2 cellular contexts compared by ENCODE assay signal in the genomic region with DNA sequence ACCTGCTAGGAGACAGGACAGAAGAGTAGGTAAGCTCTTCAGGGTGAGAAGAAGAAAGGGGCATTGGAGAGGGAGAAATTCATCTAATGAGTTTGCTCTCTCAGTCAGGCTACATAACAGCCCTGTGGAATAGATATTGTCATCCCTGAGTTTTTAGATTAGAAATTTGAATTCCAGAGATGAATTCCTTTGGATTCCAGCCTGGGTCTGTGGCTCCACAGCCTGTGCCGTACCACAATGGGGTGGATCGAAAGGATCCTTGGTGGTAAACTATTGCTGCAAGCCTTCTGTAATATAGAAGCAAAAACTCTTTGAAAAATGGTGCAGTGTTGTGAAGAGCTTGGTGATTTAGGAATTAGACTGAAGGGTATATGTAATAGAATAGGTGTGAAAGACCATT.
TF ChIP-seq lines count a peak whose summit lies in the region.

No MANE protein-coding gene starts in this region.

TF ChIP-seq in liver, 16 proteins besides CTCF, POLR2A, EP300 and RAD21:
- no peak for TF ChIP-seq HNF4G (IDR thresholded peaks at IDR 0.05)
- peak; percentile 2 for TF ChIP-seq NR2F2 (IDR thresholded peaks at IDR 0.05)

TF ChIP-seq in HepG2, 621 proteins besides CTCF, POLR2A, EP300 and RAD21:
- TF ChIP-seq MED8 (CRISPR knock-in tag; IDR thresholded peaks at IDR 0.05; ENCODE audit: insufficient replicate concordance) (no peak), SP1 (IDR thresholded peaks at IDR 0.05) (no peak), SP1 (CRISPR knock-in tag; IDR thresholded peaks at IDR 0.05) (no peak), ZNF768 (CRISPR knock-in tag; IDR thresholded peaks at IDR 0.05) (no peak), SP5 (CRISPR knock-in tag; IDR thresholded peaks at IDR 0.05; ENCODE audit: borderline replicate concordance, low read depth) (no peak), NCOR1 (IDR thresholded peaks at IDR 0.05; ENCODE audit: borderline replicate concordance, low read length) (no peak), MAF1 (CRISPR knock-in tag; IDR thresholded peaks at IDR 0.05; ENCODE audit: borderline replicate concordance) (no peak), GLI4 (CRISPR knock-in tag; IDR thresholded peaks at IDR 0.05; ENCODE audit: borderline replicate concordance) (no peak), CHCHD3 (CRISPR knock-in tag; IDR thresholded peaks at IDR 0.05) (no peak), NBN (conservative IDR thresholded peaks at IDR 0.05) (no peak), KDM5A (IDR thresholded peaks at IDR 0.05; ENCODE audit: borderline replicate concordance, low read length) (no peak), ARNT2 (CRISPR knock-in tag; IDR thresholded peaks at IDR 0.05; ENCODE audit: low read depth) (no peak), NR1H2 (CRISPR knock-in tag; IDR thresholded peaks at IDR 0.05; ENCODE audit: borderline replicate concordance, low read depth) (no peak), AKAP8 (CRISPR knock-in tag; IDR thresholded peaks at IDR 0.05) (no peak), REXO4 (CRISPR knock-in tag; IDR thresholded peaks at IDR 0.05; ENCODE audit: borderline replicate concordance) (no peak), BRCA1 (CRISPR knock-in tag; IDR thresholded peaks at IDR 0.05) (no peak)
- TF ChIP-seq, protein P1, sequence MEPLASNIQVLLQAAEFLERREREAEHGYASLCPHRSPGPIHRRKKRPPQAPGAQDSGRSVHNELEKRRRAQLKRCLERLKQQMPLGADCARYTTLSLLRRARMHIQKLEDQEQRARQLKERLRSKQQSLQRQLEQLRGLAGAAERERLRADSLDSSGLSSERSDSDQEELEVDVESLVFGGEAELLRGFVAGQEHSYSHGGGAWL (CRISPR knock-in tag; IDR thresholded peaks at IDR 0.05), result no peak
- TF ChIP-seq, protein P2, sequence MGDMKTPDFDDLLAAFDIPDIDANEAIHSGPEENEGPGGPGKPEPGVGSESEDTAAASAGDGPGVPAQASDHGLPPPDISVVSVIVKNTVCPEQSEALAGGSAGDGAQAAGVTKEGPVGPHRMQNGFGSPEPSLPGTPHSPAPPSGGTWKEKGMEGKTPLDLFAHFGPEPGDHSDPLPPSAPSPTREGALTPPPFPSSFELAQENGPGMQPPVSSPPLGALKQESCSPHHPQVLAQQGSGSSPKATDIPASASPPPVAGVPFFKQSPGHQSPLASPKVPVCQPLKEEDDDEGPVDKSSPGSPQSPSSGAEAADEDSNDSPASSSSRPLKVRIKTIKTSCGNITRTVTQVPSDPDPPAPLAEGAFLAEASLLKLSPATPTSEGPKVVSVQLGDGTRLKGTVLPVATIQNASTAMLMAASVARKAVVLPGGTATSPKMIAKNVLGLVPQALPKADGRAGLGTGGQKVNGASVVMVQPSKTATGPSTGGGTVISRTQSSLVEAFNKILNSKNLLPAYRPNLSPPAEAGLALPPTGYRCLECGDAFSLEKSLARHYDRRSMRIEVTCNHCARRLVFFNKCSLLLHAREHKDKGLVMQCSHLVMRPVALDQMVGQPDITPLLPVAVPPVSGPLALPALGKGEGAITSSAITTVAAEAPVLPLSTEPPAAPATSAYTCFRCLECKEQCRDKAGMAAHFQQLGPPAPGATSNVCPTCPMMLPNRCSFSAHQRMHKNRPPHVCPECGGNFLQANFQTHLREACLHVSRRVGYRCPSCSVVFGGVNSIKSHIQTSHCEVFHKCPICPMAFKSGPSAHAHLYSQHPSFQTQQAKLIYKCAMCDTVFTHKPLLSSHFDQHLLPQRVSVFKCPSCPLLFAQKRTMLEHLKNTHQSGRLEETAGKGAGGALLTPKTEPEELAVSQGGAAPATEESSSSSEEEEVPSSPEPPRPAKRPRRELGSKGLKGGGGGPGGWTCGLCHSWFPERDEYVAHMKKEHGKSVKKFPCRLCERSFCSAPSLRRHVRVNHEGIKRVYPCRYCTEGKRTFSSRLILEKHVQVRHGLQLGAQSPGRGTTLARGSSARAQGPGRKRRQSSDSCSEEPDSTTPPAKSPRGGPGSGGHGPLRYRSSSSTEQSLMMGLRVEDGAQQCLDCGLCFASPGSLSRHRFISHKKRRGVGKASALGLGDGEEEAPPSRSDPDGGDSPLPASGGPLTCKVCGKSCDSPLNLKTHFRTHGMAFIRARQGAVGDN (CRISPR knock-in tag; IDR thresholded peaks at IDR 0.05), result no peak
